ENCODE assay signal across 33 cellular contexts in genomic region chr3:161250116-161250515, GRCh38.
"Had no signal": no experiment of that assay in that cellular context is flagged by ENCODE, and none has a peak within 500 bp of the region (broad histone marks: within the 10 kb centered on the region; RNA-seq: fewer than 3 reads in every experiment).

No MANE protein-coding gene starts in this region.

- H3K4me2 ChIP-seq: PC-9 had no signal

- H3K27ac ChIP-seq: PC-9, RWPE1, SJCRH30, SK-N-MC had no signal

- FAIRE-seq: K562, RCC 7860 had no signal

- H3K4me3 ChIP-seq: K562, MG63, PC-9, SJCRH30, SK-N-MC had no signal

- ATAC-seq: K562, Panc1, SK-N-SH treated with all-trans-retinoic acid at 6 μM for 48 hours had no signal

- H3K9me3 ChIP-seq: MG63, SJCRH30 had no signal

- H3K27me3 ChIP-seq: MG63, SJCRH30 had no signal

- H2AFZ ChIP-seq: PC-9 had no signal

- DNase-seq: Kasumi-1, KG1, MG63, NCI-H1048, NCI-H1092 treated with DMSO at 0.1 percent for 48 hours, NCI-H1105 treated with DMSO at 0.1 percent for 48 hours, NCI-H1417, NCI-H1436, NCI-H146, NCI-H1694, NCI-H187, NCI-H1930, NCI-H2029 treated with DMSO at 0.1 percent for 48 hours, NCI-H2081 treated with DMSO at 0.1 percent for 48 hours, NCI-H2107, NCI-H2171, NCI-H226, NCI-H446 treated with DMSO at 0.1 percent for 48 hours, NCI-H510A, NCI-H524, NCI-H69, NCI-H748 treated with DMSO at 0.1 percent for 48 hours, NCI-H82, PC-9, SHP77, SIG-M5, SJCRH30 had no signal

- H3K4me1 ChIP-seq: SJCRH30 had no signal
